ENCODE assay signal across 1 cellular context in genomic region chr16:27489421-27489820, GRCh38.
TF ChIP-seq lines count a peak whose summit lies in the region.

No MANE protein-coding gene starts in this region.

TF ChIP-seq in HepG2, 621 proteins besides CTCF, POLR2A, EP300 and RAD21 (continued from another document):
- TF ChIP-seq, protein P1, sequence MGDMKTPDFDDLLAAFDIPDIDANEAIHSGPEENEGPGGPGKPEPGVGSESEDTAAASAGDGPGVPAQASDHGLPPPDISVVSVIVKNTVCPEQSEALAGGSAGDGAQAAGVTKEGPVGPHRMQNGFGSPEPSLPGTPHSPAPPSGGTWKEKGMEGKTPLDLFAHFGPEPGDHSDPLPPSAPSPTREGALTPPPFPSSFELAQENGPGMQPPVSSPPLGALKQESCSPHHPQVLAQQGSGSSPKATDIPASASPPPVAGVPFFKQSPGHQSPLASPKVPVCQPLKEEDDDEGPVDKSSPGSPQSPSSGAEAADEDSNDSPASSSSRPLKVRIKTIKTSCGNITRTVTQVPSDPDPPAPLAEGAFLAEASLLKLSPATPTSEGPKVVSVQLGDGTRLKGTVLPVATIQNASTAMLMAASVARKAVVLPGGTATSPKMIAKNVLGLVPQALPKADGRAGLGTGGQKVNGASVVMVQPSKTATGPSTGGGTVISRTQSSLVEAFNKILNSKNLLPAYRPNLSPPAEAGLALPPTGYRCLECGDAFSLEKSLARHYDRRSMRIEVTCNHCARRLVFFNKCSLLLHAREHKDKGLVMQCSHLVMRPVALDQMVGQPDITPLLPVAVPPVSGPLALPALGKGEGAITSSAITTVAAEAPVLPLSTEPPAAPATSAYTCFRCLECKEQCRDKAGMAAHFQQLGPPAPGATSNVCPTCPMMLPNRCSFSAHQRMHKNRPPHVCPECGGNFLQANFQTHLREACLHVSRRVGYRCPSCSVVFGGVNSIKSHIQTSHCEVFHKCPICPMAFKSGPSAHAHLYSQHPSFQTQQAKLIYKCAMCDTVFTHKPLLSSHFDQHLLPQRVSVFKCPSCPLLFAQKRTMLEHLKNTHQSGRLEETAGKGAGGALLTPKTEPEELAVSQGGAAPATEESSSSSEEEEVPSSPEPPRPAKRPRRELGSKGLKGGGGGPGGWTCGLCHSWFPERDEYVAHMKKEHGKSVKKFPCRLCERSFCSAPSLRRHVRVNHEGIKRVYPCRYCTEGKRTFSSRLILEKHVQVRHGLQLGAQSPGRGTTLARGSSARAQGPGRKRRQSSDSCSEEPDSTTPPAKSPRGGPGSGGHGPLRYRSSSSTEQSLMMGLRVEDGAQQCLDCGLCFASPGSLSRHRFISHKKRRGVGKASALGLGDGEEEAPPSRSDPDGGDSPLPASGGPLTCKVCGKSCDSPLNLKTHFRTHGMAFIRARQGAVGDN (CRISPR knock-in tag; IDR thresholded peaks at IDR 0.05): peak; percentile 8; the same call in 1 of the 2 replicates
- TF ChIP-seq SIX4 (CRISPR knock-in tag; IDR thresholded peaks at IDR 0.05): no peak
- no peak for TF ChIP-seq ZNF318 (CRISPR knock-in tag; IDR thresholded peaks at IDR 0.05)
- TF ChIP-seq GABPB1 (CRISPR knock-in tag; IDR thresholded peaks at IDR 0.05): no peak
- TF ChIP-seq AGO2 (optimal IDR thresholded peaks at IDR 0.05; ENCODE audit: low read depth, low read length): peak; percentile 35
- TF ChIP-seq ZNF547 (CRISPR knock-in tag; IDR thresholded peaks at IDR 0.05): no peak
- no peak for TF ChIP-seq CEBPZ (IDR thresholded peaks at IDR 0.05; ENCODE audit: low read length)
- no peak for TF ChIP-seq IRF2 (CRISPR knock-in tag; IDR thresholded peaks at IDR 0.05)
